1 cellular context compared by ENCODE assay signal in the genomic region with DNA sequence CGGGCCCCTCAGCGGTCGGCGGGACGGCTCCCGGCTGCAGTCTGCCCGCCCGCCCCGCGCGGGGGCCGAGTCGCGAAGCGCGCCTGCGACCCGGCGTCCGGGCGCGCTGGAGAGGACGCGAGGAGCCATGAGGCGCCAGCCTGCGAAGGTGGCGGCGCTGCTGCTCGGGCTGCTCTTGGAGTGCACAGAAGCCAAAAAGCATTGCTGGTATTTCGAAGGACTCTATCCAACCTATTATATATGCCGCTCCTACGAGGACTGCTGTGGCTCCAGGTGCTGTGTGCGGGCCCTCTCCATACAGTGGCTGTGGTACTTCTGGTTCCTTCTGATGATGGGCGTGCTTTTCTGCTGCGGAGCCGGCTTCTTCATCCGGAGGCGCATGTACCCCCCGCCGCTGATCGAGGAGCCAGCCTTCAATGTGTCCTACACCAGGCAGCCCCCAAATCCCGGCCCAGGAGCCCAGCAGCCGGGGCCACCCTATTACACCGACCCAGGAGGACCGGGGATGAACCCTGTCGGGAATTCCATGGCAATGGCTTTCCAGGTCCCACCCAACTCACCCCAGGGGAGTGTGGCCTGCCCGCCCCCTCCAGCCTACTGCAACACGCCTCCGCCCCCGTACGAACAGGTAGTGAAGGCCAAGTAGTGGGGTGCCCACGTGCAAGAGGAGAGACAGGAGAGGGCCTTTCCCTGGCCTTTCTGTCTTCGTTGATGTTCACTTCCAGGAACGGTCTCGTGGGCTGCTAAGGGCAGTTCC.
TF ChIP-seq lines count a peak whose summit lies in the region.

No MANE protein-coding gene starts in this region.

TF ChIP-seq in HepG2, 621 proteins besides CTCF, POLR2A, EP300 and RAD21:
- TF ChIP-seq, protein P1, sequence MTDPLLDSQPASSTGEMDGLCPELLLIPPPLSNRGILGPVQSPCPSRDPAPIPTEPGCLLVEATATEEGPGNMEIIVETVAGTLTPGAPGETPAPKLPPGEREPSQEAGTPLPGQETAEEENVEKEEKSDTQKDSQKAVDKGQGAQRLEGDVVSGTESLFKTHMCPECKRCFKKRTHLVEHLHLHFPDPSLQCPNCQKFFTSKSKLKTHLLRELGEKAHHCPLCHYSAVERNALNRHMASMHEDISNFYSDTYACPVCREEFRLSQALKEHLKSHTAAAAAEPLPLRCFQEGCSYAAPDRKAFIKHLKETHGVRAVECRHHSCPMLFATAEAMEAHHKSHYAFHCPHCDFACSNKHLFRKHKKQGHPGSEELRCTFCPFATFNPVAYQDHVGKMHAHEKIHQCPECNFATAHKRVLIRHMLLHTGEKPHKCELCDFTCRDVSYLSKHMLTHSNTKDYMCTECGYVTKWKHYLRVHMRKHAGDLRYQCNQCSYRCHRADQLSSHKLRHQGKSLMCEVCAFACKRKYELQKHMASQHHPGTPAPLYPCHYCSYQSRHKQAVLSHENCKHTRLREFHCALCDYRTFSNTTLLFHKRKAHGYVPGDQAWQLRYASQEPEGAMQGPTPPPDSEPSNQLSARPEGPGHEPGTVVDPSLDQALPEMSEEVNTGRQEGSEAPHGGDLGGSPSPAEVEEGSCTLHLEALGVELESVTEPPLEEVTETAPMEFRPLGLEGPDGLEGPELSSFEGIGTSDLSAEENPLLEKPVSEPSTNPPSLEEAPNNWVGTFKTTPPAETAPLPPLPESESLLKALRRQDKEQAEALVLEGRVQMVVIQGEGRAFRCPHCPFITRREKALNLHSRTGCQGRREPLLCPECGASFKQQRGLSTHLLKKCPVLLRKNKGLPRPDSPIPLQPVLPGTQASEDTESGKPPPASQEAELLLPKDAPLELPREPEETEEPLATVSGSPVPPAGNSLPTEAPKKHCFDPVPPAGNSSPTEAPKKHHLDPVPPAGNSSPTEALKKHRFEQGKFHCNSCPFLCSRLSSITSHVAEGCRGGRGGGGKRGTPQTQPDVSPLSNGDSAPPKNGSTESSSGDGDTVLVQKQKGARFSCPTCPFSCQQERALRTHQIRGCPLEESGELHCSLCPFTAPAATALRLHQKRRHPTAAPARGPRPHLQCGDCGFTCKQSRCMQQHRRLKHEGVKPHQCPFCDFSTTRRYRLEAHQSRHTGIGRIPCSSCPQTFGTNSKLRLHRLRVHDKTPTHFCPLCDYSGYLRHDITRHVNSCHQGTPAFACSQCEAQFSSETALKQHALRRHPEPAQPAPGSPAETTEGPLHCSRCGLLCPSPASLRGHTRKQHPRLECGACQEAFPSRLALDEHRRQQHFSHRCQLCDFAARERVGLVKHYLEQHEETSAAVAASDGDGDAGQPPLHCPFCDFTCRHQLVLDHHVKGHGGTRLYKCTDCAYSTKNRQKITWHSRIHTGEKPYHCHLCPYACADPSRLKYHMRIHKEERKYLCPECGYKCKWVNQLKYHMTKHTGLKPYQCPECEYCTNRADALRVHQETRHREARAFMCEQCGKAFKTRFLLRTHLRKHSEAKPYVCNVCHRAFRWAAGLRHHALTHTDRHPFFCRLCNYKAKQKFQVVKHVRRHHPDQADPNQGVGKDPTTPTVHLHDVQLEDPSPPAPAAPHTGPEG (CRISPR knock-in tag; IDR thresholded peaks at IDR 0.05): peak; percentile 41; the same call in 1 of the 2 replicates
- peak; percentile 44 for TF ChIP-seq ZNF687 (CRISPR knock-in tag; IDR thresholded peaks at IDR 0.05)
